In the genomic region with DNA sequence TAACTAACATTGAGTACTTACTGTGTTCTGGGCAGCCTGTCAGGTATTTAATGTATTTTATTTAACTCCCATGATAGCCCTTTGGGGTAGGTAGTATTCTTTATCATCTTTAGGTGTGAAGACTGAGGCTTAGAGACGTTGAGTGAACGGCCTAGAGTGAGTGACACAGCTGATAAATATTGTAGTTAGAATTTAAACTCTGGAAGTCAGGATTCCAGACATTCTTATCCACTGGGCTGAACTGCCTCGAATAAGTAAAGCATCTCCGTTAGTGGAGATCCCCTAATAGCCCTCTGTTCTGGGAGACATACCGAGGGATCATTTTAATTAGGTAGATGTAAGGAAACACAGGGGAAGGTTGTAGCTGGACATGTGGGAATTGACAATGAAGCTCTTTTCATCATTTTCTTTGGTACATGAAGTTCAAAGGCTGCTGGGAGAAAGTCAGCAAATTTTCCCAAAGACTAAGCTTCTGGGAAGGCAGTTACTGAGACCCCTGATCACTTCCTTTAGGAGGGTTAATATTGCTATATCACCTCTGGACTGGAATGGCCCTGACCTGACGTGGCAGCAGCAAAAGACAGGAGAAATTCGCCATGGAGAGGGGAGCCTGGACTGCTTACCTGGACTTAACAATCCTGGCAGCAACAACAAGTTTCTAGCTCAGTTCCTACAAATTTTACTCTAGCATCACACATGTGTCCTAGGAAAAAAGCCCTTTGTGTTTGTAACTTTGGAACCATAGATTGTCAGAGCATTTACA, we compare ENCODE assay signal across 1 cellular context.
TF ChIP-seq lines count a peak whose summit lies in the region.

No MANE protein-coding gene starts in this region.

TF ChIP-seq in HepG2, 621 proteins besides CTCF, POLR2A, EP300 and RAD21:
- TF ChIP-seq ZNF737 (CRISPR knock-in tag; IDR thresholded peaks at IDR 0.05; ENCODE audit: borderline replicate concordance), result no peak
- TF ChIP-seq GPN1 (CRISPR knock-in tag; IDR thresholded peaks at IDR 0.05; ENCODE audit: borderline replicate concordance), result no peak
- TF ChIP-seq LCORL (IDR thresholded peaks at IDR 0.05), result no peak
- TF ChIP-seq LCORL (CRISPR knock-in tag; IDR thresholded peaks at IDR 0.05), result 0 out of 2 replicates have a peak, but pooled peaks have one; percentile 19
- TF ChIP-seq, protein P1, sequence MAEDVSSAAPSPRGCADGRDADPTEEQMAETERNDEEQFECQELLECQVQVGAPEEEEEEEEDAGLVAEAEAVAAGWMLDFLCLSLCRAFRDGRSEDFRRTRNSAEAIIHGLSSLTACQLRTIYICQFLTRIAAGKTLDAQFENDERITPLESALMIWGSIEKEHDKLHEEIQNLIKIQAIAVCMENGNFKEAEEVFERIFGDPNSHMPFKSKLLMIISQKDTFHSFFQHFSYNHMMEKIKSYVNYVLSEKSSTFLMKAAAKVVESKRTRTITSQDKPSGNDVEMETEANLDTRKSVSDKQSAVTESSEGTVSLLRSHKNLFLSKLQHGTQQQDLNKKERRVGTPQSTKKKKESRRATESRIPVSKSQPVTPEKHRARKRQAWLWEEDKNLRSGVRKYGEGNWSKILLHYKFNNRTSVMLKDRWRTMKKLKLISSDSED (CRISPR knock-in tag; IDR thresholded peaks at IDR 0.05), result no peak
- TF ChIP-seq, protein P2, sequence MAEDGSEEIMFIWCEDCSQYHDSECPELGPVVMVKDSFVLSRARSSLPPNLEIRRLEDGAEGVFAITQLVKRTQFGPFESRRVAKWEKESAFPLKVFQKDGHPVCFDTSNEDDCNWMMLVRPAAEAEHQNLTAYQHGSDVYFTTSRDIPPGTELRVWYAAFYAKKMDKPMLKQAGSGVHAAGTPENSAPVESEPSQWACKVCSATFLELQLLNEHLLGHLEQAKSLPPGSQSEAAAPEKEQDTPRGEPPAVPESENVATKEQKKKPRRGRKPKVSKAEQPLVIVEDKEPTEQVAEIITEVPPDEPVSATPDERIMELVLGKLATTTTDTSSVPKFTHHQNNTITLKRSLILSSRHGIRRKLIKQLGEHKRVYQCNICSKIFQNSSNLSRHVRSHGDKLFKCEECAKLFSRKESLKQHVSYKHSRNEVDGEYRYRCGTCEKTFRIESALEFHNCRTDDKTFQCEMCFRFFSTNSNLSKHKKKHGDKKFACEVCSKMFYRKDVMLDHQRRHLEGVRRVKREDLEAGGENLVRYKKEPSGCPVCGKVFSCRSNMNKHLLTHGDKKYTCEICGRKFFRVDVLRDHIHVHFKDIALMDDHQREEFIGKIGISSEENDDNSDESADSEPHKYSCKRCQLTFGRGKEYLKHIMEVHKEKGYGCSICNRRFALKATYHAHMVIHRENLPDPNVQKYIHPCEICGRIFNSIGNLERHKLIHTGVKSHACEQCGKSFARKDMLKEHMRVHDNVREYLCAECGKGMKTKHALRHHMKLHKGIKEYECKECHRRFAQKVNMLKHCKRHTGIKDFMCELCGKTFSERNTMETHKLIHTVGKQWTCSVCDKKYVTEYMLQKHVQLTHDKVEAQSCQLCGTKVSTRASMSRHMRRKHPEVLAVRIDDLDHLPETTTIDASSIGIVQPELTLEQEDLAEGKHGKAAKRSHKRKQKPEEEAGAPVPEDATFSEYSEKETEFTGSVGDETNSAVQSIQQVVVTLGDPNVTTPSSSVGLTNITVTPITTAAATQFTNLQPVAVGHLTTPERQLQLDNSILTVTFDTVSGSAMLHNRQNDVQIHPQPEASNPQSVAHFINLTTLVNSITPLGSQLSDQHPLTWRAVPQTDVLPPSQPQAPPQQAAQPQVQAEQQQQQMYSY (CRISPR knock-in tag; IDR thresholded peaks at IDR 0.05), result peak; percentile 79
- 0 out of 2 replicates have a peak, but pooled peaks have one; percentile 21 for TF ChIP-seq SNAPC2 (CRISPR knock-in tag; IDR thresholded peaks at IDR 0.05)
- peak; percentile 24; the same call in 1 of the 2 replicates for TF ChIP-seq HDAC1 (CRISPR knock-in tag; IDR thresholded peaks at IDR 0.05)
- TF ChIP-seq DNMT1 (CRISPR knock-in tag; IDR thresholded peaks at IDR 0.05), result no peak
- TF ChIP-seq, protein P3, sequence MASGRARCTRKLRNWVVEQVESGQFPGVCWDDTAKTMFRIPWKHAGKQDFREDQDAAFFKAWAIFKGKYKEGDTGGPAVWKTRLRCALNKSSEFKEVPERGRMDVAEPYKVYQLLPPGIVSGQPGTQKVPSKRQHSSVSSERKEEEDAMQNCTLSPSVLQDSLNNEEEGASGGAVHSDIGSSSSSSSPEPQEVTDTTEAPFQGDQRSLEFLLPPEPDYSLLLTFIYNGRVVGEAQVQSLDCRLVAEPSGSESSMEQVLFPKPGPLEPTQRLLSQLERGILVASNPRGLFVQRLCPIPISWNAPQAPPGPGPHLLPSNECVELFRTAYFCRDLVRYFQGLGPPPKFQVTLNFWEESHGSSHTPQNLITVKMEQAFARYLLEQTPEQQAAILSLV (CRISPR knock-in tag; IDR thresholded peaks at IDR 0.05; ENCODE audit: borderline replicate concordance), result no peak
- TF ChIP-seq, protein P4, sequence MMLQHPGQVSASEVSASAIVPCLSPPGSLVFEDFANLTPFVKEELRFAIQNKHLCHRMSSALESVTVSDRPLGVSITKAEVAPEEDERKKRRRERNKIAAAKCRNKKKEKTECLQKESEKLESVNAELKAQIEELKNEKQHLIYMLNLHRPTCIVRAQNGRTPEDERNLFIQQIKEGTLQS (CRISPR knock-in tag; IDR thresholded peaks at IDR 0.05), result no peak
- TF ChIP-seq ZNF432 (CRISPR knock-in tag; IDR thresholded peaks at IDR 0.05; ENCODE audit: borderline replicate concordance), result no peak
- TF ChIP-seq ZSCAN12 (CRISPR knock-in tag; IDR thresholded peaks at IDR 0.05), result no peak
